16 cellular contexts compared by ENCODE assay signal in the genomic region with DNA sequence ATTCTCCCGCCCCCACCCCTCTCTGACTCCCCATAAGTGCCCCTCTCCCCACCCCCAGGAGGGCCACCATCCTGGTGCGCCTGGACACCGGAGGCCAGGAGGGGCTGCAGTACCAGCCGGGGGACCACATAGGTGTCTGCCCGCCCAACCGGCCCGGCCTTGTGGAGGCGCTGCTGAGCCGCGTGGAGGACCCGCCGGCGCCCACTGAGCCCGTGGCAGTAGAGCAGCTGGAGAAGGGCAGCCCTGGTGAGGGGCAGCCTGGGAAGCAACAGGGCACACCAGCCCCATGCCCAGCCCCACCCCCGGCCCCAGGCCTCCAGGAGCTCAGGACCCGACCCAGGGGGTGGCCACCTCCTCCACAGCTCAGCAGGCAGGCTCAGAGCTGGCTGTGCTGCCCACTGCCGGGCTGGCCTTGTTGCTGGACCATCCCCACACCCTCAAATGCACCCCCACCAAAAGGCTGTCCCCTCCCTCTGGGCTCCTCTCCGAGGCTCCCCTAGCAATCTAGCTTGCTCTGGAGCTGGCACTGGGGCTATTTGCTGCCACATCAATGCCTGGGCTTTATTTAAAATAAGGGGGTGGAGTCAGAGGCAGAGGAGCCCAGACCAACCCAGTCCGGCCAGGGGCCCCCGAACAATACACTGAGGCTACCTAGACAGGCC. TPM values are rescaled to one million over a fixed set of nuclear protein-coding genes. Genes with fewer than 3 reads are reported as not detected.
DNase-seq lines count a peak whose midpoint lies in the region; ATAC-seq, FAIRE-seq and TF ChIP-seq lines count a peak whose summit lies in the region.
"Had no signal": no experiment of that assay in that cellular context is flagged by ENCODE, and none has a peak within 500 bp of the region (broad histone marks: within the 10 kb centered on the region; RNA-seq: fewer than 3 reads in every experiment).

No MANE protein-coding gene starts in this region.

- no peak for FAIRE-seq in D721Med (lab: Jason Lieb, UNC)
- FAIRE-seq: bronchial epithelial cell, H54 had no signal

- H3K36me3 Mint-ChIP-seq in activated naive CD8-positive, alpha-beta T cell treated with anti-CD3 and anti-CD28 coated beads, Interleukin-2, amount 10 ng/mL, durations not matched to agents 7 days and 5 days, result peaks cover 5% of the 10 kb centered on the region

- POLR2A ChIA-PET in activated naive CD8-positive, alpha-beta T cell treated with anti-CD3 and anti-CD28 coated beads, Interleukin-2, amount 10 ng/mL, durations not matched to agents 7 days and 5 days (lab: Charles Lee), result interaction anchor here (0.6 to 2.2 kb wide), 8 partner anchors 10 to 142 kb away, joined by 3 to 11 read pairs (median 4); a partner anchor contains a TSS

- TF ChIP-seq CTCF in retinal pigment epithelial cell (conservative IDR thresholded peaks at IDR 0.05; ENCODE audit: low read depth, low read length) (peak; percentile 8), D721Med (IDR thresholded peaks at IDR 0.05; ENCODE audit: insufficient read depth, missing control alignments) (no peak)

- no peaks in the 10 kb centered on the region for H3K9me3 ChIP-seq in HUES6 (ENCODE audit: control insufficient read depth, insufficient read depth, low read depth, low read length)

- peaks cover 50% of the 10 kb centered on the region for H3K4me1 ChIP-seq in HUES6 (ENCODE audit: control insufficient read depth, insufficient read depth, low read length)
- H3K4me1 ChIP-seq: foreskin keratinocyte had no signal

- H3K9ac ChIP-seq in HUES6 (ENCODE audit: low read length), result no peak overlapping the region
- H3K9ac ChIP-seq: KMS-11 had no signal

- DNase-seq in activated effector memory CD4-positive, alpha-beta T cell treated with anti-CD3 and anti-CD28 coated beads, Interleukin-2, amount 50 U/mL, for 16 hours, result peak; percentile 63
- DNase-seq in activated effector memory CD4-positive, alpha-beta T cell treated with Interleukin-2 at 50 U/mL for 16 hours, result no peak
- no peak for DNase-seq in activated naive CD8-positive, alpha-beta T cell treated with anti-CD3 and anti-CD28 coated beads, Interleukin-2, amount 10 ng/mL, durations not matched to agents 7 days and 5 days
- DNase-seq in retinal pigment epithelial cell (ENCODE audit: low read depth) (no peak), RPMI8226 (no peak), D721Med (ENCODE audit: insufficient read length, low spot score) (no peak)
- DNase-seq: NCI-H187, NCI-H510A had no signal

- H3K27me3 Mint-ChIP-seq in activated naive CD8-positive, alpha-beta T cell treated with anti-CD3 and anti-CD28 coated beads, Interleukin-2, amount 10 ng/mL, durations not matched to agents 7 days and 5 days, result no peaks in the 10 kb centered on the region
- H3K27me3 Mint-ChIP-seq: activated CD4-positive, alpha-beta T cell treated with anti-CD3 and anti-CD28 coated beads, Interleukin-2, amount 10 ng/mL, durations not matched to agents 24 days and 14 days had no signal

- ATAC-seq in activated naive CD8-positive, alpha-beta T cell treated with anti-CD3 and anti-CD28 coated beads, Interleukin-2, amount 10 ng/mL, durations not matched to agents 7 days and 5 days (ENCODE audit: low read depth), result no peak
- no peak for ATAC-seq in GM21717 (IDR thresholded peaks at IDR 0.05; ENCODE audit: unreplicated experiment)

- H3K4me3 ChIP-seq in HUES6 (ENCODE audit: low read depth, low read length) (peak overlapping the region; percentile 39; the same call in 1 of the 2 replicates), retinal pigment epithelial cell (ENCODE audit: low read length) (no peak overlapping the region)

- H3K4me3 Mint-ChIP-seq in activated naive CD8-positive, alpha-beta T cell treated with anti-CD3 and anti-CD28 coated beads, Interleukin-2, amount 10 ng/mL, durations not matched to agents 7 days and 5 days, result peak overlapping the region; percentile 80

- H3K27ac ChIP-seq in HUES6 (ENCODE audit: low read depth, low read length), result no peak overlapping the region
- H3K27ac ChIP-seq: foreskin keratinocyte, KMS-11 had no signal

- H3K36me3 ChIP-seq in HUES6 (ENCODE audit: control insufficient read depth, insufficient read depth, low read length), result no peaks in the 10 kb centered on the region

- H3K27ac Mint-ChIP-seq in activated naive CD8-positive, alpha-beta T cell treated with anti-CD3 and anti-CD28 coated beads, Interleukin-2, amount 10 ng/mL, durations not matched to agents 7 days and 5 days, result peak overlapping the region; percentile 93

- H3K4me1 Mint-ChIP-seq in activated naive CD8-positive, alpha-beta T cell treated with anti-CD3 and anti-CD28 coated beads, Interleukin-2, amount 10 ng/mL, durations not matched to agents 7 days and 5 days, result peaks cover 42% of the 10 kb centered on the region

- H3K9me3 Mint-ChIP-seq in activated naive CD8-positive, alpha-beta T cell treated with anti-CD3 and anti-CD28 coated beads, Interleukin-2, amount 10 ng/mL, durations not matched to agents 7 days and 5 days, result no peaks in the 10 kb centered on the region
- H3K9me3 Mint-ChIP-seq: activated CD4-positive, alpha-beta T cell treated with anti-CD3 and anti-CD28 coated beads, Interleukin-2, amount 10 ng/mL, durations not matched to agents 24 days and 14 days had no signal

- no peaks in the 10 kb centered on the region for H3K27me3 ChIP-seq in HUES6 (ENCODE audit: control insufficient read depth, insufficient read depth, low read length)

RNA-seq across cellular contexts. Expression of a gene that starts 14.8 kb away (rescaled TPM):
- total RNA-seq in activated naive CD8-positive, alpha-beta T cell treated with anti-CD3 and anti-CD28 coated beads, Interleukin-2, amount 10 ng/mL, durations not matched to agents 7 days and 5 days, result 10 to 100 TPM; 11.1 to 11.6 TPM
- total RNA-seq: lung microvascular endothelial cell had no signal

RNA-seq across cellular contexts. Expression of a gene that starts 18.7 kb away (rescaled TPM):
- 10 to 100 TPM; 12.5 to 15.8 TPM for total RNA-seq in activated naive CD8-positive, alpha-beta T cell treated with anti-CD3 and anti-CD28 coated beads, Interleukin-2, amount 10 ng/mL, durations not matched to agents 7 days and 5 days

RNA-seq across cellular contexts. Expression of a gene that starts 18.8 kb away (rescaled TPM):
- total RNA-seq in activated naive CD8-positive, alpha-beta T cell treated with anti-CD3 and anti-CD28 coated beads, Interleukin-2, amount 10 ng/mL, durations not matched to agents 7 days and 5 days, result 10 to 100 TPM; 48.1 to 48.3 TPM

RNA-seq across cellular contexts. Expression of a gene that starts 31.4 kb away (rescaled TPM):
- under 1 TPM; 0.50 to 0.54 TPM for total RNA-seq in activated naive CD8-positive, alpha-beta T cell treated with anti-CD3 and anti-CD28 coated beads, Interleukin-2, amount 10 ng/mL, durations not matched to agents 7 days and 5 days
- total RNA-seq: foreskin keratinocyte, lung microvascular endothelial cell had no signal

RNA-seq across cellular contexts. Expression of a gene that starts 38.9 kb away (rescaled TPM):
- total RNA-seq in activated naive CD8-positive, alpha-beta T cell treated with anti-CD3 and anti-CD28 coated beads, Interleukin-2, amount 10 ng/mL, durations not matched to agents 7 days and 5 days, result 1 to 10 TPM; 4.7 to 6.0 TPM
